ENCODE assay signal across 1 cellular context in the genomic region with DNA sequence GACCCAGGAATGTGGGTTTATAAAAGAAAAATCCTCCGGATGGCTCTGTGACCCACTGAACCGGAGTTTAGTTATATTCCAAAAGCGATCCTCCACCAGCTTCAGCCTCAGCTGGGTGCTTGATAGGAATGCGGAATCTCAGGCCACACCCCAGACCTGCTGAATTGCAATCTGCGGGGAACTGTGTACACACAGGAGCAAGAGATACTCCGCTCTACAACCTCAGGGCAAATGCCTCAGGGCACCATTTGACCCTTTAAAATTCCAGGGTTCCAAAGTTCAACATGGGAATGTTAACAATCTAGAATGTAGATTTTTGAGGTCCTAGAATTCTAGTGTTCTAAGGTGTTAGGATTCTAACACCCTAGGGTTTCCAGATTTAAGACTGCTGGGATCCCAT.
A peak's percentile ranks its signal among the peaks of the same experiment; 100 is the strongest.
TF ChIP-seq lines count a peak whose summit lies in the region.

No MANE protein-coding gene starts in this region.

TF ChIP-seq in H1, 55 proteins besides CTCF, POLR2A, EP300 and RAD21:
- TF ChIP-seq SIRT6 (IDR thresholded peaks at IDR 0.05; ENCODE audit: low read length) (no peak), CBX8 (IDR thresholded peaks at IDR 0.05; ENCODE audit: borderline replicate concordance, low read depth, low read length) (no peak), TEAD4 (IDR thresholded peaks at IDR 0.05; ENCODE audit: low read depth, low read length) (peak; percentile 53), CBX5 (IDR thresholded peaks at IDR 0.05; ENCODE audit: low read depth, low read length) (no peak), NANOG (IDR thresholded peaks at IDR 0.05; ENCODE audit: insufficient read depth, low read depth, low read length, poor library complexity, severe bottlenecking) (no peak), SIN3A (conservative IDR thresholded peaks at IDR 0.05 in 1 of 2, IDR thresholded peaks at IDR 0.05 in 1 of 2; ENCODE audit: low read depth in 1 of 2, low read length in 2 of 2) (no peak)
TF ChIP-seq in H1: peak in this region for 1.
